8 cellular contexts compared by ENCODE assay signal in the genomic region with DNA sequence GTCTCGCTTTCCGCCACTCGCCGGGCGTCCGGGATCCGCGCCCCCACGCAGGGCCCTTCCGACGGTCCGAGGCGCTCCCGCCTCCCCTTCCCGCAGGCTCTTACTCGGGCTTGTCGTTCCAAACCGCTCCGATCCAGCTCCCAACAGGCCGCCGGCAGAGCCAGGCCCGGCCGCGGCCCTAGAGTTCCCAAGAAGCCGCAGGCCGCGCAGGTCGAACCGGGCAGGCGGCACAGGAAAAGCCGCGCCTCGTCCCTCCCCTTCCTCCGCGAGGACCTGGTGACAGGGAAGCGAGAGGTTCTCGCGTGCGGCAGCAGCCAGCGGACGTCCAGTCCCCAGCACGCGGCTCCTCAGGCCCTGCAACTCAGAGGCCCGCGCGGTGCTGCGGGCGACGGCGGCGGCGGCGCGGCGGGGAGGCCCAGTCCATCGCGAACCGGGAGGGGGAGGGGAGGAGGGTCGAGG. TPM values are rescaled to one million over a fixed set of nuclear protein-coding genes. Genes with fewer than 3 reads are reported as not detected.
A peak's percentile ranks its signal among the peaks of the same experiment; 100 is the strongest.
DNase-seq lines count a peak whose midpoint lies in the region; ATAC-seq and TF ChIP-seq lines count a peak whose summit lies in the region.

No MANE protein-coding gene starts in this region.

- ATAC-seq in GM19043 (IDR thresholded peaks at IDR 0.05; ENCODE audit: low read depth, unreplicated experiment) (peak; percentile 30), HG03469 (IDR thresholded peaks at IDR 0.05; ENCODE audit: unreplicated experiment) (peak; percentile 15), HG02588 (IDR thresholded peaks at IDR 0.05; ENCODE audit: unreplicated experiment) (no peak)

- no peaks in the 10 kb centered on the region; the same call in 1 of the 2 replicates for H3K9me3 ChIP-seq in AG04450 (ENCODE audit: control insufficient read depth, insufficient read depth, low read length)

- H3K27me3 Mint-ChIP-seq in activated naive CD8-positive, alpha-beta T cell: no peaks in the 10 kb centered on the region

- H3K27me3 ChIP-seq in AG04450 (ENCODE audit: control insufficient read depth, insufficient read depth, low read length): no peaks in the 10 kb centered on the region

- CTCF ChIA-PET in AG04450 (lab: Charles Lee): interaction anchor here (0.8 to 3.7 kb wide), 11 partner anchors 8 to 104 kb away, joined by 3 to 19 read pairs (median 4); no protein-coding TSS in a partner anchor

- H3K27ac ChIP-seq in AG04450 (ENCODE audit: low read depth, low read length) (peak overlapping the region; percentile 93), skin epidermis (peak overlapping the region; percentile 84 to 100 (median 99))

- H3K4me1 Mint-ChIP-seq in activated naive CD8-positive, alpha-beta T cell (ENCODE audit: low read depth): peaks cover 58% of the 10 kb centered on the region

- H3K36me3 Mint-ChIP-seq in activated naive CD8-positive, alpha-beta T cell: peaks cover 11% of the 10 kb centered on the region

- peak overlapping the region; percentile 92 for H3K27ac Mint-ChIP-seq in activated naive CD8-positive, alpha-beta T cell

- H3K9me3 Mint-ChIP-seq in activated naive CD8-positive, alpha-beta T cell (ENCODE audit: low read depth): no peaks in the 10 kb centered on the region

- no peak for DNase-seq in AG04450 (ENCODE audit: low read depth, low spot score)
- peak; percentile 81 to 86 for DNase-seq in hippocampal formation (lab: John Stamatoyannopoulos, UW)
- DNase-seq in HCEC 1CT: no peak

- peak overlapping the region; percentile 89 for H3K4me3 Mint-ChIP-seq in activated naive CD8-positive, alpha-beta T cell

- TF ChIP-seq CTCF in AG04450 (IDR thresholded peaks at IDR 0.05; ENCODE audit: low read depth, low read length): no peak

- H3K4me3 ChIP-seq in AG04450 (ENCODE audit: low read depth, low read length): peak overlapping the region; percentile 79
- H3K4me3 ChIP-seq in skin epidermis: peak overlapping the region; percentile 71 to 97 (median 79)

- POLR2A ChIA-PET in AG04450 (lab: Yijun Ruan, JAX): interaction anchor here (0.6 to 2.6 kb wide), 7 partner anchors 13 to 630 kb away, joined by 3 to 23 read pairs (median 5); partner anchors contain the start of gene HEATR5A

RNA-seq across cellular contexts. Expression of gene HECTD1, which starts 0.3 kb away (rescaled TPM):
- polyA plus RNA-seq in AG04450 (2011; rRNA removed): 96.5 and 121 TPM in 2 replicates
- polyA minus RNA-seq in AG04450 (2011; rRNA and poly(A)+ RNA removed): 266 and 349 TPM in 2 replicates

Comparison
In these comparisons a context has a peak if more than half of its experiments do, and no peak if none do; other contexts are left out.
1. DNase-seq: peak in hippocampal formation (2 of 2); none in AG04450 (single experiment) and HCEC 1CT (single experiment).